8 cellular contexts compared by ENCODE assay signal in genomic region chr2:147843864-147844690, GRCh38. TPM values are rescaled to one million over a fixed set of nuclear protein-coding genes. Genes with fewer than 3 reads are reported as not detected.
DNase-seq lines count a peak whose midpoint lies in the region; ATAC-seq and TF ChIP-seq lines count a peak whose summit lies in the region.

No MANE protein-coding gene starts in this region.

- ATAC-seq in HG02588 (IDR thresholded peaks at IDR 0.05; ENCODE audit: unreplicated experiment) (peak; percentile 87), Right ventricle myocardium superior (ENCODE audit: poor library complexity) (peak; percentile 95), thoracic aorta (ENCODE audit: insufficient number of reproducible peaks, low FRiP score, low read depth) (peak; percentile 85)

- peak overlapping the region; percentile 96 for H2AFZ ChIP-seq in SU-DHL-6 (ENCODE audit: low read depth, low read length, severe bottlenecking)

- intact Hi-C loops in Right ventricle myocardium superior (cut with DNase I), result no loop called here
- intact Hi-C loops in ovary (cut with DNase I), result no loop called here

- DNase-seq in GM10266 (ENCODE audit: extremely low spot score) (peak; percentile 96), NCI-H1048 (lab: John Stamatoyannopoulos, UW) (peak; percentile 79), Right ventricle myocardium superior (peak; percentile 95), ovary (peak; percentile 90 to 95 (median 93)), thoracic aorta (ENCODE audit: low spot score) (peak; percentile 77)
- DNase-seq in activated naive CD8-positive, alpha-beta T cell treated with anti-CD3 and anti-CD28 coated beads, Interleukin-2, amount 50 U/mL, for 16 hours (ENCODE audit: low read depth, low spot score), result peak; percentile 76

- peak overlapping the region; percentile 80 for H3K4me3 ChIP-seq in SU-DHL-6 (ENCODE audit: insufficient read depth, low read length, poor library complexity, severe bottlenecking)
- H3K4me3 ChIP-seq in ovary, result peak overlapping the region; percentile 55
- peak overlapping the region; percentile 94 for H3K4me3 ChIP-seq in thoracic aorta

- peaks cover 13% of the 10 kb centered on the region; the same call in 1 of the 2 replicates for H3F3A ChIP-seq in SU-DHL-6 (ENCODE audit: insufficient read depth)

- TF ChIP-seq CTCF in GM10266 (IDR thresholded peaks at IDR 0.05; ENCODE audit: control insufficient read depth, insufficient read depth, low read depth, missing control alignments) (peak; percentile 24), SU-DHL-6 (IDR thresholded peaks at IDR 0.05; ENCODE audit: insufficient read depth, low read length, poor library complexity, severe bottlenecking) (no peak), ovary (IDR thresholded peaks at IDR 0.05) (peak in 2 of 3 donors; percentile 9 to 23), thoracic aorta (IDR thresholded peaks at IDR 0.05) (no peak)

- peaks cover 2% of the 10 kb centered on the region for H3K4me1 ChIP-seq in ovary (ENCODE audit: insufficient read depth)
- H3K4me1 ChIP-seq in thoracic aorta (ENCODE audit: control insufficient read depth in 1 of 2, low read depth in 2 of 2), result peaks cover 14 to 26% of the 10 kb centered on the region in 2 donors

- no peaks in the 10 kb centered on the region for H3K27me3 ChIP-seq in SU-DHL-6 (ENCODE audit: low read length)
- no peaks in the 10 kb centered on the region for H3K27me3 ChIP-seq in ovary
- no peaks in the 10 kb centered on the region for H3K27me3 ChIP-seq in thoracic aorta (replicated peaks; ENCODE audit: insufficient read depth)

- H4K20me1 ChIP-seq in SU-DHL-6 (ENCODE audit: low read depth, low read length), result peaks cover 6% of the 10 kb centered on the region

- 0% methylated on average over 55 to 113 of the region's 113 CpGs for WGBS in ovary, 3 donors

- TF ChIP-seq EP300 in ovary (IDR thresholded peaks at IDR 0.05), result no peak

- H3K27ac ChIP-seq in SU-DHL-6 (ENCODE audit: low read depth, low read length) (peak overlapping the region; percentile 39; the same call in 1 of the 2 replicates), ovary (peak overlapping the region; percentile 96 to 97), thoracic aorta (peak overlapping the region; percentile 94 to 96)

- peak overlapping the region; percentile 65 for H3K9ac ChIP-seq in SU-DHL-6 (ENCODE audit: low read length)

- TF ChIP-seq POLR2A in ovary (IDR thresholded peaks at IDR 0.05), result peak; percentile 45

- peak overlapping the region; percentile 89 for H3K4me2 ChIP-seq in SU-DHL-6 (ENCODE audit: low read depth, low read length, poor library complexity, severe bottlenecking)

- H3K9me3 ChIP-seq in SU-DHL-6 (ENCODE audit: insufficient read depth, low read length) (no peaks in the 10 kb centered on the region), ovary (no peaks in the 10 kb centered on the region), thoracic aorta (no peaks in the 10 kb centered on the region)

- no peaks in the 10 kb centered on the region for H3K9me2 ChIP-seq in SU-DHL-6 (replicated peaks; ENCODE audit: insufficient read depth, low read length)

- no peaks in the 10 kb centered on the region for H3K79me2 ChIP-seq in SU-DHL-6 (ENCODE audit: insufficient read depth, low read length)

- H3K36me3 ChIP-seq in SU-DHL-6 (ENCODE audit: low read length), result no peaks in the 10 kb centered on the region
- no peaks in the 10 kb centered on the region for H3K36me3 ChIP-seq in ovary
- no peaks in the 10 kb centered on the region for H3K36me3 ChIP-seq in thoracic aorta

RNA-seq across cellular contexts. Expression of gene ACVR2A, which starts 0.8 kb away (rescaled TPM):
- total RNA-seq in Right ventricle myocardium superior (10.2 TPM), ovary (10 to 100 TPM; 16.4 to 36.9 (median 23.2) TPM), thoracic aorta (10 to 100 TPM in 1 of 2 donors, 1 to 10 TPM in 1; 8.1 to 23.0 TPM)
- 1 to 10 TPM; 4.5 to 5.0 TPM for polyA plus RNA-seq in ovary

Comparison
In these comparisons a context has a peak if more than half of its experiments do, and no peak if none do; other contexts are left out.
1. Peak in every context shown above with its lines: DNase-seq, ATAC-seq, H3K4me3 ChIP-seq and H3K27ac ChIP-seq.
2. CTCF ChIP-seq: peak in GM10266 (single experiment) and ovary (2 of 3); none in SU-DHL-6 (single experiment) and thoracic aorta (single experiment).
3. H3K27ac ChIP-seq: peak in every context shown above with its lines; median percentile 96 in ovary; 95 in thoracic aorta; 39 in SU-DHL-6.